Comparison of ENCODE assay signal across 8 cellular contexts in genomic region chr10:31133628-31134302, GRCh38.
DNase-seq lines count a peak whose midpoint lies in the region; ATAC-seq, FAIRE-seq and TF ChIP-seq lines count a peak whose summit lies in the region.

No MANE protein-coding gene starts in this region.

- peak; percentile 59 for ATAC-seq in HG02763 (IDR thresholded peaks at IDR 0.05; ENCODE audit: unreplicated experiment)

- DNase-seq in GM12891 (ENCODE audit: insufficient read length, low spot score) (peak; percentile 73), NCI-H748 (lab: John Stamatoyannopoulos, UW; ENCODE audit: unreplicated experiment) (peak; percentile 83), activated T-cell treated with anti-CD3 and anti-CD28 coated beads for 4 hours (peak; percentile 66), erythroblast (lab: John Stamatoyannopoulos, UW) (peak; percentile 85 to 90), mucosa of gallbladder (ENCODE audit: low spot score) (peak; percentile 80), NK-92 (lab: John Stamatoyannopoulos, UW; ENCODE audit: unreplicated experiment) (no peak)
- DNase-seq in stimulated activated CD8-positive, alpha-beta memory T cell treated with anti-CD3 and anti-CD28 coated beads, Interleukin-2, amount 100 ng/mL, for 1 hour (ENCODE audit: low read depth in 2 of 2) = peak; percentile 48 to 51

- TF ChIP-seq POLR2A in GM12891 (IDR thresholded peaks at IDR 0.05; ENCODE audit: low read depth, low read length) (no peak), erythroblast (IDR thresholded peaks at IDR 0.05; ENCODE audit: low read length) (no peak)

- peak; percentile 60 for FAIRE-seq in GM12891 (lab: Jason Lieb, UNC)

TF ChIP-seq in GM12891, 5 proteins besides CTCF, POLR2A, EP300 and RAD21:
- TF ChIP-seq POU2F2 (IDR thresholded peaks at IDR 0.05; ENCODE audit: low read depth, low read length) (no peak), SPI1 (IDR thresholded peaks at IDR 0.05; ENCODE audit: low read depth, low read length) (no peak), TAF1 (IDR thresholded peaks at IDR 0.05; ENCODE audit: low read depth, low read length) (no peak; the same call in 1 of the 2 replicates), POLR2AphosphoS5 (IDR thresholded peaks at IDR 0.05; ENCODE audit: low read depth, low read length) (no peak), PAX5 (IDR thresholded peaks at IDR 0.05; ENCODE audit: insufficient read depth, low read length, severe bottlenecking) (no peak)
TF ChIP-seq in GM12891: peak in this region for 0.
